1 cellular context compared by ENCODE assay signal in genomic region chr7:102748605-102749322, GRCh38.
TF ChIP-seq lines count a peak whose summit lies in the region.

FAM185A (plus strand) TSS chr7:102748999; CDS start chr7:102749208, 209 bp downstream.

TF ChIP-seq in GM12878, 131 proteins besides CTCF, POLR2A, EP300 and RAD21 (continued from another document):
- TF ChIP-seq NKRF (conservative IDR thresholded peaks at IDR 0.05) = 0 out of 2 replicates have a peak, but pooled peaks have one; percentile 21
- TF ChIP-seq RAD51 (IDR thresholded peaks at IDR 0.05) = peak; percentile 22; the same call in 1 of the 2 replicates
- TF ChIP-seq MTA2 (IDR thresholded peaks at IDR 0.05; ENCODE audit: low read depth) = peak; percentile 59; the same call in 1 of the 2 replicates
- TF ChIP-seq POLR2AphosphoS5 (IDR thresholded peaks at IDR 0.05; ENCODE audit: low read length) = 0 out of 2 replicates have a peak, but pooled peaks have one; percentile 36
- peak; percentile 88; the same call in 1 of the 2 replicates for TF ChIP-seq HDGF (IDR thresholded peaks at IDR 0.05)
- TF ChIP-seq E2F8 (IDR thresholded peaks at IDR 0.05; ENCODE audit: low read depth, partially characterized antibody) = peak; percentile 36
- TF ChIP-seq SP1 (IDR thresholded peaks at IDR 0.05; ENCODE audit: low read depth, low read length) = peak; percentile 91
- peak; percentile 50; the same call in 1 of the 2 replicates for TF ChIP-seq YY1 (IDR thresholded peaks at IDR 0.05; ENCODE audit: low read depth, low read length)
- TF ChIP-seq RUNX3 (IDR thresholded peaks at IDR 0.05; ENCODE audit: low read length) = peak; percentile 84
- peak; percentile 45; the same call in 1 of the 2 replicates for TF ChIP-seq ZNF207 (IDR thresholded peaks at IDR 0.05; ENCODE audit: borderline replicate concordance)
- peak; percentile 57; the same call in 1 of the 2 replicates for TF ChIP-seq ZBTB40 (IDR thresholded peaks at IDR 0.05; ENCODE audit: borderline replicate concordance)
- TF ChIP-seq BMI1 (IDR thresholded peaks at IDR 0.05; ENCODE audit: borderline replicate concordance) = peak; percentile 90
- TF ChIP-seq MXI1 (IDR thresholded peaks at IDR 0.05; ENCODE audit: low read depth, low read length) = peak; percentile 83; the same call in 1 of the 2 replicates
- peak; percentile 95 for TF ChIP-seq NR2C1 (IDR thresholded peaks at IDR 0.05)
- TF ChIP-seq NBN (IDR thresholded peaks at IDR 0.05) = 0 out of 2 replicates have a peak, but pooled peaks have one; percentile 35
- TF ChIP-seq RELA (IDR thresholded peaks at IDR 0.05; ENCODE audit: borderline replicate concordance, partially characterized antibody) = peak; percentile 24
- TF ChIP-seq HCFC1 (IDR thresholded peaks at IDR 0.05; ENCODE audit: low read length) = peak; percentile 95
- TF ChIP-seq NRF1 (conservative IDR thresholded peaks at IDR 0.05; ENCODE audit: low read depth, low read length) = peak; percentile 36; the same call in 1 of the 2 replicates
- peak; percentile 98 for TF ChIP-seq BHLHE40 (IDR thresholded peaks at IDR 0.05; ENCODE audit: borderline replicate concordance in 1 of 2, low read depth in 2 of 2, low read length in 1 of 2)
- TF ChIP-seq SREBF1 (IDR thresholded peaks at IDR 0.05; ENCODE audit: low read length) = peak; percentile 49; the same call in 1 of the 2 replicates
- peak; percentile 45; the same call in 1 of the 2 replicates for TF ChIP-seq CBFB (IDR thresholded peaks at IDR 0.05; ENCODE audit: low read depth)
- 0 out of 2 replicates have a peak, but pooled peaks have one; percentile 41 for TF ChIP-seq IRF3 (IDR thresholded peaks at IDR 0.05)
- peak; percentile 71 for TF ChIP-seq IKZF1 (conservative IDR thresholded peaks at IDR 0.05)
- TF ChIP-seq CHD2 (IDR thresholded peaks at IDR 0.05; ENCODE audit: borderline replicate concordance, low read depth, low read length) = peak; percentile 82; the same call in 1 of the 2 replicates
- TF ChIP-seq SIX5 (IDR thresholded peaks at IDR 0.05; ENCODE audit: low read depth, low read length, severe bottlenecking) = peak; percentile 93
- peak; percentile 84; the same call in 1 of the 2 replicates for TF ChIP-seq CREM (IDR thresholded peaks at IDR 0.05; ENCODE audit: low read depth)
- 0 out of 2 replicates have a peak, but pooled peaks have one; percentile 27 for TF ChIP-seq RB1 (IDR thresholded peaks at IDR 0.05; ENCODE audit: borderline replicate concordance)
- TF ChIP-seq GABPA (IDR thresholded peaks at IDR 0.05; ENCODE audit: low read depth) = peak; percentile 35; the same call in 1 of the 2 replicates
- peak; percentile 90 for TF ChIP-seq NR2F1 (conservative IDR thresholded peaks at IDR 0.05)
- TF ChIP-seq SIN3A (IDR thresholded peaks at IDR 0.05; ENCODE audit: low read depth, low read length) = peak; percentile 79
TF ChIP-seq in GM12878: peak in this region for 36; not testable (repeated sequence) for 95.
